19 cellular contexts compared by ENCODE assay signal in the genomic region with DNA sequence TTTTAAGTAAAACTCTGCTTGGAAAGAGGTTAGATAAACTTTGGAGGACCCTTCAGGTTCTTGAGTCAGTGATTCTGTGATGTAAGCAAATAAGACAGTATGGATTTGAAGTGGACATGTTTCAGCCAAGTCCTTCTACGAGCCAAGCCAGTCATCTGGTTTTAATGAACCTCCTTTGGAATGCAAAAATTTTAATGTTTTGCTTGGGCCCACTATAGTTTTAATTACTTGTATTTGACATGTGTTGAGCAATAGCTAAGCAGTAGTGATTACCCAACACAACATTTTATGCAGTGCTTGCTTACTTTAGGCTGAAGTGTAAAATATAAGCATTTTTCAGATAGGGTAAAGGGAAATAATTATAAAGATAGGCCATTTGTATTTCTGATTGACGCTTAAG.
DNase-seq lines count a peak whose midpoint lies in the region; ATAC-seq and TF ChIP-seq lines count a peak whose summit lies in the region.
"Had no signal": no experiment of that assay in that cellular context is flagged by ENCODE, and none has a peak within 500 bp of the region (broad histone marks: within the 10 kb centered on the region; RNA-seq: fewer than 3 reads in every experiment).

No MANE protein-coding gene starts in this region.

- H3K14ac ChIP-seq in IMR-90 (replicated peaks; ENCODE audit: low read depth, low read length), result no peak overlapping the region
- H3K14ac ChIP-seq in mesenchymal stem cell (ENCODE audit: low read length in 2 of 2), result no peak overlapping the region

- intact Hi-C loops in IMR-90 (cut with micrococcal nuclease), result no loop called here
- intact Hi-C loops in gastrocnemius medialis (cut with DNase I; ENCODE audit: low total_unique reads), result no loop called here
- intact Hi-C loops in left colon (cut with DNase I, micrococcal nuclease), result no loop called here

- TF ChIP-seq POLR2A in IMR-90 (IDR thresholded peaks at IDR 0.05; ENCODE audit: low read depth, low read length) (no peak), gastrocnemius medialis (IDR thresholded peaks at IDR 0.05) (no peak)

- H4K8ac ChIP-seq in IMR-90 (ENCODE audit: low read depth in 2 of 2, low read length in 2 of 2), result no peak overlapping the region
- no peak overlapping the region for H4K8ac ChIP-seq in mesenchymal stem cell (ENCODE audit: low read length)

- no peaks in the 10 kb centered on the region; the same call in 1 of the 2 replicates for H3K4me1 ChIP-seq in IMR-90 (ENCODE audit: control insufficient read depth, insufficient read depth, low read length)
- H3K4me1 ChIP-seq in mesenchymal stem cell (ENCODE audit: control insufficient read depth, insufficient read depth, low read depth, low read length), result no peaks in the 10 kb centered on the region
- H3K4me1 ChIP-seq in gastrocnemius medialis, result no peaks in the 10 kb centered on the region
- H3K4me1 ChIP-seq: Peyer's patch, psoas muscle had no signal

- H3K27me3 ChIP-seq in IMR-90 (ENCODE audit: control insufficient read depth, insufficient read depth, low read length) (no peaks in the 10 kb centered on the region), mesenchymal stem cell (ENCODE audit: control insufficient read depth in 1 of 2, insufficient read depth in 1 of 2, low read length in 2 of 2) (no peaks in the 10 kb centered on the region), gastrocnemius medialis (no peaks in the 10 kb centered on the region)
- H3K27me3 ChIP-seq: BE2C, Peyer's patch had no signal

- in situ Hi-C loops in IMR-90 (cut with MboI; ENCODE audit: low sequenced_read_pairs) (no loop called here), gastrocnemius medialis (cut with MboI; ENCODE audit: low sequenced_read_pairs in 4 of 4) (no loop called here)

- TF ChIP-seq RAD21 in IMR-90 (IDR thresholded peaks at IDR 0.05; ENCODE audit: low read length), result no peak

- H3K4ac ChIP-seq in IMR-90 (ENCODE audit: low read depth, low read length) (no peak overlapping the region), mesenchymal stem cell (ENCODE audit: low read depth in 1 of 2, low read length in 2 of 2) (no peak overlapping the region)

- H2AK9ac ChIP-seq in IMR-90 (replicated peaks; ENCODE audit: low read depth, low read length, poor library complexity), result no peak overlapping the region

- no peaks in the 10 kb centered on the region for H3K36me3 ChIP-seq in IMR-90 (ENCODE audit: control insufficient read depth, insufficient read depth, low read length)
- no peaks in the 10 kb centered on the region for H3K36me3 ChIP-seq in mesenchymal stem cell (ENCODE audit: control insufficient read depth in 1 of 2, insufficient read depth in 2 of 2, low read depth in 1 of 2, low read length in 2 of 2)
- no peaks in the 10 kb centered on the region for H3K36me3 ChIP-seq in gastrocnemius medialis
- H3K36me3 ChIP-seq: BE2C, Peyer's patch had no signal

- H3K4me3 ChIP-seq in AG10803 (ENCODE audit: low read length) (no peak overlapping the region), IMR-90 (ENCODE audit: insufficient read depth, low read depth, low read length) (no peak overlapping the region), mesenchymal stem cell (ENCODE audit: insufficient read depth in 1 of 2, low read depth in 1 of 2, low read length in 2 of 2) (no peak overlapping the region), gastrocnemius medialis (no peak overlapping the region)
- H3K4me3 ChIP-seq: lung, Peyer's patch, psoas muscle had no signal

- no peak overlapping the region for H2BK20ac ChIP-seq in IMR-90 (ENCODE audit: low read depth, low read length)

- no peak overlapping the region for H2BK120ac ChIP-seq in IMR-90 (ENCODE audit: low read depth, low read length)
- H2BK120ac ChIP-seq in mesenchymal stem cell (ENCODE audit: low read depth, low read length), result no peak overlapping the region

- H3K56ac ChIP-seq in IMR-90 (ENCODE audit: extremely low read depth, insufficient read depth, low read length), result no peak overlapping the region

- H3K18ac ChIP-seq in IMR-90 (ENCODE audit: low read depth, low read length) (no peak overlapping the region), mesenchymal stem cell (ENCODE audit: low read depth in 1 of 2, low read length in 2 of 2) (no peak overlapping the region)

- H4K5ac ChIP-seq in IMR-90 (ENCODE audit: low read depth, low read length), result no peak overlapping the region

- dilution Hi-C loops in IMR-90 (cut with HindIII; ENCODE audit: low sequenced_read_pairs, unreplicated experiment), result no loop called here

- DNase-seq in AG10803 (ENCODE audit: low read depth) (peak; percentile 93), IMR-90 (peak; percentile 77), astrocyte of the hippocampus (ENCODE audit: low read depth, low spot score) (peak; percentile 41), mesenchymal stem cell (peak; percentile 46), gastrocnemius medialis (no peak), left colon (no peak)
- DNase-seq: activated naive CD8-positive, alpha-beta T cell treated with anti-CD3 and anti-CD28 coated beads, Interleukin-2, amount 10 ng/mL, durations not matched to agents 7 days and 5 days; BE2C; DMS 273 treated with DMSO at 0.1 percent for 48 hours; effector memory CD8-positive, alpha-beta T cell; MM.1S; naive thymus-derived CD4-positive, alpha-beta T cell; NCI-H2081; NCI-H526 treated with DMSO at 0.1 percent for 48 hours; Peyer's patch; psoas muscle had no signal

- BruUV-seq in IMR-90 (replicated peaks; lab: Mats Ljungman, UMichigan), result no TSS peak

- no peak overlapping the region for H3K23ac ChIP-seq in IMR-90 (ENCODE audit: low read depth, low read length)
- no peak overlapping the region for H3K23ac ChIP-seq in mesenchymal stem cell (ENCODE audit: low read length in 2 of 2)

- H2BK12ac ChIP-seq in mesenchymal stem cell (ENCODE audit: low read length in 2 of 2), result no peak overlapping the region

- WGBS in IMR-90 (ENCODE audit: extremely low coverage in 2 of 2, insufficient read length in 1 of 2), 2 experiments, result no CpG with 5 or more reads among the region's 2 CpGs
- WGBS in mesenchymal stem cell, result 33% methylated on average over 1 of the region's 2 CpGs

- no peak overlapping the region for H3K4me2 ChIP-seq in IMR-90 (ENCODE audit: low read depth, low read length)
- no peak overlapping the region for H3K4me2 ChIP-seq in mesenchymal stem cell (ENCODE audit: low read length, poor library complexity, severe bottlenecking)

- H2AK5ac ChIP-seq in IMR-90 (ENCODE audit: low read depth, low read length) (no peak overlapping the region), mesenchymal stem cell (ENCODE audit: low read length, severe bottlenecking) (no peak overlapping the region)

- CTCF ChIA-PET in IMR-90 (lab: Yijun Ruan, JAX), result interaction anchor here (0.7 kb wide), 1 partner anchor 33 kb away, joined by 3 read pairs; no protein-coding TSS in a partner anchor

- H3K27ac ChIP-seq in IMR-90 (ENCODE audit: insufficient read depth, low read length), result no peak overlapping the region; the same call in 1 of the 2 replicates
- no peak overlapping the region for H3K27ac ChIP-seq in mesenchymal stem cell (ENCODE audit: low read length, poor library complexity, severe bottlenecking)
- no peak overlapping the region for H3K27ac ChIP-seq in gastrocnemius medialis
- H3K27ac ChIP-seq: Peyer's patch, psoas muscle had no signal

- H3K9ac ChIP-seq in IMR-90 (ENCODE audit: low read depth, low read length), result no peak overlapping the region
- H3K9ac ChIP-seq in mesenchymal stem cell (ENCODE audit: low read length), result no peak overlapping the region

- H2BK5ac ChIP-seq in IMR-90 (ENCODE audit: low read depth, low read length, poor library complexity, severe bottlenecking) (no peak overlapping the region), mesenchymal stem cell (ENCODE audit: low read depth, low read length, poor library complexity, severe bottlenecking) (no peak overlapping the region)

- TF ChIP-seq CTCF in AG10803 (conservative IDR thresholded peaks at IDR 0.05; ENCODE audit: low read length) (no peak), IMR-90 (conservative IDR thresholded peaks at IDR 0.05; ENCODE audit: low read depth, low read length) (no peak), gastrocnemius medialis (IDR thresholded peaks at IDR 0.05 in 4 of 5, conservative IDR thresholded peaks at IDR 0.05 in 1 of 5) (no peak)

- no peaks in the 10 kb centered on the region for H3K79me1 ChIP-seq in IMR-90 (ENCODE audit: low read depth in 1 of 2, low read length in 2 of 2)
- no peaks in the 10 kb centered on the region for H3K79me1 ChIP-seq in mesenchymal stem cell (replicated peaks; ENCODE audit: low read length, poor library complexity, severe bottlenecking)

- H2BK15ac ChIP-seq in IMR-90 (ENCODE audit: low read depth, low read length) (no peak overlapping the region), mesenchymal stem cell (ENCODE audit: low read depth, poor library complexity, severe bottlenecking) (no peak overlapping the region)

- POLR2A ChIA-PET in IMR-90 (lab: Charles Lee; ENCODE audit: unreplicated experiment), result no interaction called here

- ATAC-seq in IMR-90 (ENCODE audit: low read depth) (peak; percentile 79), gastrocnemius medialis (no peak), left colon (no peak), HG03139 (IDR thresholded peaks at IDR 0.05; ENCODE audit: unreplicated experiment) (no peak), HG02571 (IDR thresholded peaks at IDR 0.05; ENCODE audit: unreplicated experiment) (no peak)
- ATAC-seq: effector memory CD8-positive, alpha-beta T cell; naive thymus-derived CD4-positive, alpha-beta T cell; psoas muscle had no signal

- H4K20me1 ChIP-seq in IMR-90 (ENCODE audit: insufficient read depth, low read length), result no peaks in the 10 kb centered on the region

- no peak overlapping the region for H2AFZ ChIP-seq in IMR-90 (replicated peaks; ENCODE audit: low read length, poor library complexity)
- no peak overlapping the region for H2AFZ ChIP-seq in mesenchymal stem cell (ENCODE audit: low read depth, low read length)

- no peaks in the 10 kb centered on the region for H3K9me1 ChIP-seq in IMR-90 (ENCODE audit: insufficient read depth, low read length)

- H3K9me3 ChIP-seq in IMR-90 (ENCODE audit: control insufficient read depth, insufficient read depth, low read length) (no peaks in the 10 kb centered on the region), mesenchymal stem cell (ENCODE audit: control insufficient read depth, low read length) (peaks cover 1% of the 10 kb centered on the region), gastrocnemius medialis (no peaks in the 10 kb centered on the region)
- H3K9me3 ChIP-seq: BE2C, Peyer's patch, psoas muscle had no signal

- no peak overlapping the region for H4K91ac ChIP-seq in IMR-90 (ENCODE audit: insufficient read depth, low read depth, low read length)
- no peak overlapping the region for H4K91ac ChIP-seq in mesenchymal stem cell (ENCODE audit: low read length)

TF ChIP-seq in IMR-90, 13 proteins besides CTCF, POLR2A, EP300 and RAD21:
- TF ChIP-seq MXI1 (IDR thresholded peaks at IDR 0.05; ENCODE audit: borderline replicate concordance, low read depth, low read length) (no peak), NFE2L2 (IDR thresholded peaks at IDR 0.05; ENCODE audit: low read depth, low read length) (no peak), SMC3 (IDR thresholded peaks at IDR 0.05; ENCODE audit: low read depth, low read length) (no peak), CEBPB (IDR thresholded peaks at IDR 0.05; ENCODE audit: low read depth, low read length) (peak; percentile 92), CHD1 (IDR thresholded peaks at IDR 0.05; ENCODE audit: low read depth, low read length) (no peak), BHLHE40 (IDR thresholded peaks at IDR 0.05; ENCODE audit: low read depth, low read length) (no peak)

Comparison
In these comparisons a context has a peak if more than half of its experiments do, and no peak if none do; other contexts are left out.
1. DNase-seq: peak in AG10803 (single experiment), IMR-90 (single experiment), astrocyte of the hippocampus (single experiment) and mesenchymal stem cell (single experiment); none in gastrocnemius medialis (0 of 2) and left colon (0 of 2).